8 cellular contexts compared by ENCODE assay signal in the genomic region with DNA sequence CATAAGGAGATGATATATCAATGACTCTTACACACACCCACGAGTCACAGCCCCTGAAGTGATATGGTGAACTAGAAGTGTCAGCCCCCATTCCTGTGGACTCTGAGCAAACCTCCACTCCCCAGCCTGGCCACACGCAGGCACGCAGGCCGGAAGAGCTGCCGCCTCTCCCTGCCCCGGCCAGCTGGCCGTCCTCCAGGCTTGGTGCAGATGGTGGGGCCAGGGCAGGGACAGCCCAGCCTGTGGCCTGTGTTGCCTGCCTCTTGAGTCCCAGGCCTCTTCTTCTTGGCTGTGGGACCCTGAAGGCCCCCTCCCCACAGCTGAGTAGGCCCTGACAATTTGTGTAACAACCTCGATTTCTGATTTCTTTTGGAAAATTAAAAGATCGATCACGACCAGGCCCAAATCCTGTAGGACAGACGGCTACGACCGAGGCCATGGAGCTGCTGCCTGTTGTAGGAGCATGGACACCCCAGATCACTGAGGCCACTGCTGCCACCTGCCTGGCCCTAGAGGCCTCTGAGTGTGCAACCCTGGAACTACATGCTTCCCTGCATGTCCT. TPM values are rescaled to one million over a fixed set of nuclear protein-coding genes. Genes with fewer than 3 reads are reported as not detected.
DNase-seq lines count a peak whose midpoint lies in the region; ATAC-seq and TF ChIP-seq lines count a peak whose summit lies in the region.

No MANE protein-coding gene starts in this region.

- no peak overlapping the region for H3K4me3 Mint-ChIP-seq in stimulated activated effector memory CD8-positive, alpha-beta T cell treated with anti-CD3 and anti-CD28 coated beads, Interleukin-12 subunit alpha, Interleukin-12 subunit beta, amount 100 ng/mL, for 72 hours
- H3K4me3 Mint-ChIP-seq in GM23338, result no peak overlapping the region

- H4K20me1 ChIP-seq in GM23338 (replicated peaks; ENCODE audit: insufficient read depth), result no peaks in the 10 kb centered on the region

- H3K79me2 ChIP-seq in GM23338 (replicated peaks; ENCODE audit: insufficient read depth), result no peaks in the 10 kb centered on the region

- ATAC-seq in left lobe of liver, result peak; percentile 95
- no peak for ATAC-seq in GM18907 (IDR thresholded peaks at IDR 0.05; ENCODE audit: unreplicated experiment)
- no peak for ATAC-seq in stimulated activated effector memory CD8-positive, alpha-beta T cell treated with anti-CD3 and anti-CD28 coated beads, Interleukin-12 subunit alpha, Interleukin-12 subunit beta, amount 100 ng/mL, for 72 hours
- ATAC-seq in GM23338, result no peak

- H3F3A ChIP-seq in GM23338 (replicated peaks; ENCODE audit: low read depth), result no peaks in the 10 kb centered on the region

- H3K27me3 ChIP-seq in colonic mucosa, result no peaks in the 10 kb centered on the region
- H3K27me3 ChIP-seq in GM23338 (ENCODE audit: insufficient read depth), result no peaks in the 10 kb centered on the region

- intact Hi-C loops in colonic mucosa (cut with DNase I), result no loop called here

- H3K4me1 ChIP-seq in colonic mucosa (peaks cover 20% of the 10 kb centered on the region), GM23338 (ENCODE audit: insufficient read depth) (peaks cover 18% of the 10 kb centered on the region)

- no peaks in the 10 kb centered on the region for H3K9me2 ChIP-seq in GM23338 (ENCODE audit: insufficient read depth)

- H2AFZ ChIP-seq in GM23338, result no peak overlapping the region

- H3K9ac ChIP-seq in colonic mucosa (ENCODE audit: low read depth in 2 of 2, low read length in 2 of 2), result no peak overlapping the region

- no peak overlapping the region for H3K27ac Mint-ChIP-seq in stimulated activated effector memory CD8-positive, alpha-beta T cell treated with anti-CD3 and anti-CD28 coated beads, Interleukin-12 subunit alpha, Interleukin-12 subunit beta, amount 100 ng/mL, for 72 hours
- no peak overlapping the region for H3K27ac Mint-ChIP-seq in GM23338

- TF ChIP-seq CTCF in colonic mucosa (IDR thresholded peaks at IDR 0.05) (no peak), GM23338 (conservative IDR thresholded peaks at IDR 0.05; ENCODE audit: low read depth in 2 of 2) (0 out of 4 replicates have a peak, but pooled peaks of 1 of the 2 experiments have one; percentile 6)

- no peaks in the 10 kb centered on the region for H3K36me3 ChIP-seq in colonic mucosa
- no peaks in the 10 kb centered on the region for H3K36me3 ChIP-seq in GM23338 (ENCODE audit: insufficient read depth)

- DNase-seq in M059J (ENCODE audit: low read depth) (peak; percentile 85), colonic mucosa (peak; percentile 49), left lobe of liver (ENCODE audit: low spot score) (peak; percentile 73), superior temporal gyrus (ENCODE audit: extremely low spot score) (peak; percentile 75), GM23338 (ENCODE audit: low spot score) (no peak)
- DNase-seq in stimulated activated effector memory CD8-positive, alpha-beta T cell treated with anti-CD3 and anti-CD28 coated beads, Interleukin-12 subunit alpha, Interleukin-12 subunit beta, amount 100 ng/mL, for 72 hours (ENCODE audit: low spot score in 2 of 2), result no peak
- DNase-seq in activated effector memory CD4-positive, alpha-beta T cell treated with anti-CD3 and anti-CD28 coated beads, Interleukin-2, amount 50 U/mL, for 16 hours, result no peak

- no peaks in the 10 kb centered on the region for H3K9me3 Mint-ChIP-seq in stimulated activated effector memory CD8-positive, alpha-beta T cell treated with anti-CD3 and anti-CD28 coated beads, Interleukin-12 subunit alpha, Interleukin-12 subunit beta, amount 100 ng/mL, for 72 hours
- no peaks in the 10 kb centered on the region for H3K9me3 Mint-ChIP-seq in GM23338

- H3K4me3 ChIP-seq in colonic mucosa (no peak overlapping the region), GM23338 (no peak overlapping the region)

- no peaks in the 10 kb centered on the region for H3K4me1 Mint-ChIP-seq in stimulated activated effector memory CD8-positive, alpha-beta T cell treated with anti-CD3 and anti-CD28 coated beads, Interleukin-12 subunit alpha, Interleukin-12 subunit beta, amount 100 ng/mL, for 72 hours
- peaks cover 31% of the 10 kb centered on the region for H3K4me1 Mint-ChIP-seq in GM23338

- no peak overlapping the region for H3K27ac ChIP-seq in colonic mucosa
- H3K27ac ChIP-seq in GM23338 (ENCODE audit: low read depth), result no peak overlapping the region

- H3K9me3 ChIP-seq in colonic mucosa, result no peaks in the 10 kb centered on the region

- no peak overlapping the region for H3K4me2 ChIP-seq in GM23338

- peaks cover 4% of the 10 kb centered on the region for H3K27me3 Mint-ChIP-seq in GM23338 (ENCODE audit: insufficient read depth, low read depth, poor library complexity)

- no peaks in the 10 kb centered on the region for H3K36me3 Mint-ChIP-seq in stimulated activated effector memory CD8-positive, alpha-beta T cell treated with anti-CD3 and anti-CD28 coated beads, Interleukin-12 subunit alpha, Interleukin-12 subunit beta, amount 100 ng/mL, for 72 hours
- H3K36me3 Mint-ChIP-seq in GM23338 (ENCODE audit: low read depth), result no peaks in the 10 kb centered on the region

TF ChIP-seq in GM23338, 12 proteins besides CTCF, POLR2A, EP300 and RAD21 (continues in another document):
- TF ChIP-seq, protein P1, sequence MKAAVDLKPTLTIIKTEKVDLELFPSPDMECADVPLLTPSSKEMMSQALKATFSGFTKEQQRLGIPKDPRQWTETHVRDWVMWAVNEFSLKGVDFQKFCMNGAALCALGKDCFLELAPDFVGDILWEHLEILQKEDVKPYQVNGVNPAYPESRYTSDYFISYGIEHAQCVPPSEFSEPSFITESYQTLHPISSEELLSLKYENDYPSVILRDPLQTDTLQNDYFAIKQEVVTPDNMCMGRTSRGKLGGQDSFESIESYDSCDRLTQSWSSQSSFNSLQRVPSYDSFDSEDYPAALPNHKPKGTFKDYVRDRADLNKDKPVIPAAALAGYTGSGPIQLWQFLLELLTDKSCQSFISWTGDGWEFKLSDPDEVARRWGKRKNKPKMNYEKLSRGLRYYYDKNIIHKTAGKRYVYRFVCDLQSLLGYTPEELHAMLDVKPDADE (IDR thresholded peaks at IDR 0.05), result no peak
- TF ChIP-seq STAT1 (IDR thresholded peaks at IDR 0.05; ENCODE audit: unreplicated experiment) (no peak), EZH2phosphoT487 (IDR thresholded peaks at IDR 0.05; ENCODE audit: unreplicated experiment) (no peak)
- TF ChIP-seq, protein P2, sequence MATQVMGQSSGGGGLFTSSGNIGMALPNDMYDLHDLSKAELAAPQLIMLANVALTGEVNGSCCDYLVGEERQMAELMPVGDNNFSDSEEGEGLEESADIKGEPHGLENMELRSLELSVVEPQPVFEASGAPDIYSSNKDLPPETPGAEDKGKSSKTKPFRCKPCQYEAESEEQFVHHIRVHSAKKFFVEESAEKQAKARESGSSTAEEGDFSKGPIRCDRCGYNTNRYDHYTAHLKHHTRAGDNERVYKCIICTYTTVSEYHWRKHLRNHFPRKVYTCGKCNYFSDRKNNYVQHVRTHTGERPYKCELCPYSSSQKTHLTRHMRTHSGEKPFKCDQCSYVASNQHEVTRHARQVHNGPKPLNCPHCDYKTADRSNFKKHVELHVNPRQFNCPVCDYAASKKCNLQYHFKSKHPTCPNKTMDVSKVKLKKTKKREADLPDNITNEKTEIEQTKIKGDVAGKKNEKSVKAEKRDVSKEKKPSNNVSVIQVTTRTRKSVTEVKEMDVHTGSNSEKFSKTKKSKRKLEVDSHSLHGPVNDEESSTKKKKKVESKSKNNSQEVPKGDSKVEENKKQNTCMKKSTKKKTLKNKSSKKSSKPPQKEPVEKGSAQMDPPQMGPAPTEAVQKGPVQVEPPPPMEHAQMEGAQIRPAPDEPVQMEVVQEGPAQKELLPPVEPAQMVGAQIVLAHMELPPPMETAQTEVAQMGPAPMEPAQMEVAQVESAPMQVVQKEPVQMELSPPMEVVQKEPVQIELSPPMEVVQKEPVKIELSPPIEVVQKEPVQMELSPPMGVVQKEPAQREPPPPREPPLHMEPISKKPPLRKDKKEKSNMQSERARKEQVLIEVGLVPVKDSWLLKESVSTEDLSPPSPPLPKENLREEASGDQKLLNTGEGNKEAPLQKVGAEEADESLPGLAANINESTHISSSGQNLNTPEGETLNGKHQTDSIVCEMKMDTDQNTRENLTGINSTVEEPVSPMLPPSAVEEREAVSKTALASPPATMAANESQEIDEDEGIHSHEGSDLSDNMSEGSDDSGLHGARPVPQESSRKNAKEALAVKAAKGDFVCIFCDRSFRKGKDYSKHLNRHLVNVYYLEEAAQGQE (IDR thresholded peaks at IDR 0.05; ENCODE audit: unreplicated experiment), result no peak

RNA-seq across cellular contexts. Expression of gene MPRIP, which starts 10.0 kb away (rescaled TPM):
- total RNA-seq in M059J (2014; rRNA removed; shearing (Covaris generic)), result 78.2 and 127 TPM in 2 replicates
- 100 to 1,000 TPM; 146 to 211 TPM for total RNA-seq in colonic mucosa
- 93.3 TPM for total RNA-seq in left lobe of liver
- 84.6 and 113 TPM in 2 replicates for total RNA-seq in GM23338 (2014; rRNA removed; shearing (Covaris generic))
- 36.5 and 39.3 TPM in 2 replicates for polyA plus RNA-seq in GM23338 (2016; fragmentation: Nextera tagmentation; extraction: Ambion mirVana)

Comparison
In these comparisons a context has a peak if more than half of its experiments do, and no peak if none do; other contexts are left out.
1. DNase-seq: peak in M059J (single experiment), colonic mucosa (single experiment), left lobe of liver (single experiment) and superior temporal gyrus (single experiment); none in stimulated activated effector memory CD8-positive, alpha-beta T cell treated with anti-CD3 and anti-CD28 coated beads, Interleukin-12 subunit alpha, Interleukin-12 subunit beta, amount 100 ng/mL, for 72 hours (0 of 2), GM23338 (single experiment) and activated effector memory CD4-positive, alpha-beta T cell treated with anti-CD3 and anti-CD28 coated beads, Interleukin-2, amount 50 U/mL, for 16 hours (single experiment).